Comparison of ENCODE assay signal across 29 cellular contexts in genomic region chr1:229907884-229908633, GRCh38.
DNase-seq lines count a peak whose midpoint lies in the region; ATAC-seq and TF ChIP-seq lines count a peak whose summit lies in the region.
"Had no signal": no experiment of that assay in that cellular context is flagged by ENCODE, and none has a peak within 500 bp of the region (broad histone marks: within the 10 kb centered on the region; RNA-seq: fewer than 3 reads in every experiment).

No MANE protein-coding gene starts in this region.

- ATAC-seq in GM18502 (IDR thresholded peaks at IDR 0.05; ENCODE audit: poor library complexity, unreplicated experiment) (no peak), HG02642 (IDR thresholded peaks at IDR 0.05; ENCODE audit: poor library complexity, unreplicated experiment) (no peak)
- ATAC-seq: CD8-positive, alpha-beta T cell; foreskin keratinocyte; heart right ventricle; left ventricle myocardium superior had no signal

- intact Hi-C loops in dorsolateral prefrontal cortex (cut with DNase I) = no loop called here

- H3K27ac ChIP-seq in dorsolateral prefrontal cortex = no peak overlapping the region
- H3K27ac ChIP-seq: brain microvascular endothelial cell, esophagus squamous epithelium, foreskin keratinocyte, heart right ventricle, tibial artery, vagina, VCaP had no signal

- TF ChIP-seq CTCF in dorsolateral prefrontal cortex (IDR thresholded peaks at IDR 0.05 in 54 of 56, conservative IDR thresholded peaks at IDR 0.05 in 2 of 56; ENCODE audit: low read depth in 1 of 56, partially characterized antibody in 56 of 56) = no peak

- peak overlapping the region in 2 of 59 donors; percentile 5 to 16 for H3K4me3 ChIP-seq in dorsolateral prefrontal cortex
- H3K4me3 ChIP-seq: esophagus squamous epithelium, HAP-1, heart right ventricle, tibial artery, vagina had no signal

- H3K27me3 ChIP-seq in dorsolateral prefrontal cortex = no peaks in the 10 kb centered on the region
- H3K27me3 ChIP-seq: BE2C, brain microvascular endothelial cell, vagina had no signal

- DNase-seq in NCI-H82 (lab: John Stamatoyannopoulos, UW) = peak; percentile 30
- DNase-seq in NCI-H82 treated with DMSO at 0.1 percent for 48 hours (lab: John Stamatoyannopoulos, UW; ENCODE audit: unreplicated experiment) = no peak
- peak; percentile 79 for DNase-seq in NCI-H187 treated with DMSO at 0.1 percent for 48 hours (lab: John Stamatoyannopoulos, UW)
- DNase-seq in NCI-H748 treated with DMSO at 0.1 percent for 48 hours (lab: John Stamatoyannopoulos, UW) = peak; percentile 34
- DNase-seq in retina = peak; percentile 49
- no peak for DNase-seq in dorsolateral prefrontal cortex
- DNase-seq: activated CD4-positive, alpha-beta T cell treated with anti-CD3 and anti-CD28 coated beads for 48 hours; amniotic stem cell; brain microvascular endothelial cell; CD8-positive, alpha-beta T cell; DMS 273 treated with DMSO at 0.1 percent for 48 hours; esophagus squamous epithelium; foreskin keratinocyte; heart right ventricle; Kasumi-1; left ventricle myocardium superior; naive B cell; NCI-H526; occipital lobe; SIG-M5; stimulated activated CD4-positive, alpha-beta T cell treated with anti-CD3 and anti-CD28 coated beads, Interleukin-15, amount 100 ng/mL, for 24 hours; stimulated activated CD4-positive, alpha-beta T cell treated with anti-CD3 and anti-CD28 coated beads, Interleukin-4, amount 100 ng/mL, for 4 hours; tibial artery had no signal

Comparison
In these comparisons a context has a peak if more than half of its experiments do, and no peak if none do; other contexts are left out.
1. DNase-seq: peak in NCI-H82 (single experiment), NCI-H187 treated with DMSO at 0.1 percent for 48 hours (single experiment), NCI-H748 treated with DMSO at 0.1 percent for 48 hours (single experiment) and retina (single experiment); none in NCI-H82 treated with DMSO at 0.1 percent for 48 hours (single experiment) and dorsolateral prefrontal cortex (0 of 10).